12 cellular contexts compared by ENCODE assay signal in genomic region chr9:37859043-37859442, GRCh38. TPM values are rescaled to one million over a fixed set of nuclear protein-coding genes. Genes with fewer than 3 reads are reported as not detected.
DNase-seq lines count a peak whose midpoint lies in the region; ATAC-seq and TF ChIP-seq lines count a peak whose summit lies in the region.
"Had no signal": no experiment of that assay in that cellular context is flagged by ENCODE, and none has a peak within 500 bp of the region (broad histone marks: within the 10 kb centered on the region; RNA-seq: fewer than 3 reads in every experiment).

No MANE protein-coding gene starts in this region.

- ATAC-seq in heart left ventricle = no peak
- no peak for ATAC-seq in PC-3
- ATAC-seq in GM18909 (IDR thresholded peaks at IDR 0.05; ENCODE audit: poor library complexity, unreplicated experiment) = no peak
- no peak for ATAC-seq in activated T-cell treated with anti-CD3 and anti-CD28 coated beads, Interleukin-2, amount 50 U/mL, for 72 hours (replicated peaks in 1 of 2)
- no peak for ATAC-seq in HG02798 (IDR thresholded peaks at IDR 0.05; ENCODE audit: poor library complexity, unreplicated experiment)

- no peaks in the 10 kb centered on the region for H3K79me2 ChIP-seq in PC-3 (ENCODE audit: low read length)

- H3K4me3 Mint-ChIP-seq in activated T-cell treated with anti-CD3 and anti-CD28 coated beads, Interleukin-2, amount 50 U/mL, for 72 hours = no peak overlapping the region

- no peak overlapping the region for H3K4me3 ChIP-seq in left ventricle myocardium inferior
- H3K4me3 ChIP-seq in heart left ventricle = no peak overlapping the region
- H3K4me3 ChIP-seq in PC-3 (ENCODE audit: low read length) = no peak overlapping the region
- H3K4me3 ChIP-seq: adrenal gland, thoracic aorta had no signal

- intact Hi-C loops in left ventricle myocardium inferior (cut with micrococcal nuclease) (no loop called here), heart left ventricle (cut with DNase I) (no loop called here), PC-3 (cut with micrococcal nuclease) (no loop called here)

- TF ChIP-seq POLR2A in heart left ventricle (IDR thresholded peaks at IDR 0.05) = no peak
- no peak for TF ChIP-seq POLR2A in erythroblast (IDR thresholded peaks at IDR 0.05; ENCODE audit: low read length)

- CTCF ChIA-PET in PC-3 (lab: Charles Lee) = no interaction called here

- POLR2A ChIA-PET in PC-3 (lab: Charles Lee; ENCODE audit: unreplicated experiment) = no interaction called here

- no peak for DNase-seq in left ventricle myocardium inferior
- no peak for DNase-seq in heart left ventricle
- peak; percentile 7 for DNase-seq in PC-3
- peak; percentile 10 to 31 for DNase-seq in erythroblast (lab: John Stamatoyannopoulos, UW)
- DNase-seq in putamen (ENCODE audit: low spot score) = no peak
- no peak for DNase-seq in activated T-cell treated with anti-CD3 and anti-CD28 coated beads, Interleukin-2, amount 50 U/mL, for 72 hours
- DNase-seq: adrenal gland, C1 segment of cervical spinal cord, NCI-H446 had no signal

- no peaks in the 10 kb centered on the region for H3K4me1 Mint-ChIP-seq in activated T-cell treated with anti-CD3 and anti-CD28 coated beads, Interleukin-2, amount 50 U/mL, for 72 hours (ENCODE audit: low read depth)

- H3K9me2 ChIP-seq in PC-3 (replicated peaks; ENCODE audit: low read length) = no peaks in the 10 kb centered on the region

- H3K9me3 ChIP-seq in left ventricle myocardium inferior (replicated peaks) (no peaks in the 10 kb centered on the region), heart left ventricle (no peaks in the 10 kb centered on the region), PC-3 (ENCODE audit: low read length) (no peaks in the 10 kb centered on the region)
- H3K9me3 ChIP-seq: adrenal gland, thoracic aorta had no signal

- H3K27ac ChIP-seq in left ventricle myocardium inferior (replicated peaks) (no peak overlapping the region), heart left ventricle (no peak overlapping the region), PC-3 (ENCODE audit: low read length) (no peak overlapping the region)
- H3K27ac ChIP-seq: adrenal gland, thoracic aorta had no signal

- WGBS in heart left ventricle, 4 donors = 88 to 100% (median 94%) methylated on average over 1 of the region's 1 CpG

- peaks cover 70% of the 10 kb centered on the region for H3K36me3 ChIP-seq in left ventricle myocardium inferior
- H3K36me3 ChIP-seq in heart left ventricle = peaks cover 0 to 89% (median 63%) of the 10 kb centered on the region in 9 donors
- H3K36me3 ChIP-seq in PC-3 (ENCODE audit: low read depth, low read length) = peaks cover 4% of the 10 kb centered on the region

- no peaks in the 10 kb centered on the region for H3K4me1 ChIP-seq in left ventricle myocardium inferior
- H3K4me1 ChIP-seq in heart left ventricle = no peaks in the 10 kb centered on the region
- H3K4me1 ChIP-seq in PC-3 (ENCODE audit: insufficient read depth, low read length) = no peaks in the 10 kb centered on the region
- H3K4me1 ChIP-seq: adrenal gland had no signal

- H3K4me2 ChIP-seq in PC-3 (ENCODE audit: low read length) = no peak overlapping the region

- peak; percentile 14 for TF ChIP-seq CTCF in left ventricle myocardium inferior (IDR thresholded peaks at IDR 0.05; ENCODE audit: borderline replicate concordance)
- TF ChIP-seq CTCF in heart left ventricle (IDR thresholded peaks at IDR 0.05) = peak in 1 of 12 donors; percentile 7
- peak; percentile 45; the same call in 1 of the 2 replicates for TF ChIP-seq CTCF in PC-3 (conservative IDR thresholded peaks at IDR 0.05; ENCODE audit: low read depth, low read length)

- no peak overlapping the region for H3K9ac ChIP-seq in PC-3 (ENCODE audit: low read length)

- H2AFZ ChIP-seq in PC-3 (ENCODE audit: low read length) = no peak overlapping the region

- no peaks in the 10 kb centered on the region for H4K20me1 ChIP-seq in PC-3 (ENCODE audit: low read length)

- no peaks in the 10 kb centered on the region for H3K27me3 Mint-ChIP-seq in activated T-cell treated with anti-CD3 and anti-CD28 coated beads, Interleukin-2, amount 50 U/mL, for 72 hours (ENCODE audit: low read depth)

- peaks cover 0 to 4% of the 10 kb centered on the region in 2 donors for H3K36me3 Mint-ChIP-seq in activated T-cell treated with anti-CD3 and anti-CD28 coated beads, Interleukin-2, amount 50 U/mL, for 72 hours (ENCODE audit: insufficient read depth in 2 of 2)

- BruUV-seq in PC-3 (replicated peaks; lab: Mats Ljungman, UMichigan) = no TSS peak

- H3K27ac Mint-ChIP-seq in activated T-cell treated with anti-CD3 and anti-CD28 coated beads, Interleukin-2, amount 50 U/mL, for 72 hours = no peak overlapping the region

- H3K27me3 ChIP-seq in left ventricle myocardium inferior (ENCODE audit: low read depth) = no peaks in the 10 kb centered on the region
- H3K27me3 ChIP-seq in heart left ventricle = no peaks in the 10 kb centered on the region
- no peaks in the 10 kb centered on the region for H3K27me3 ChIP-seq in PC-3 (ENCODE audit: low read length)
- H3K27me3 ChIP-seq: adrenal gland had no signal

- H3K9me3 Mint-ChIP-seq in activated T-cell treated with anti-CD3 and anti-CD28 coated beads, Interleukin-2, amount 50 U/mL, for 72 hours = no peaks in the 10 kb centered on the region

- no peaks in the 10 kb centered on the region for H3F3A ChIP-seq in PC-3 (ENCODE audit: low read length, unreplicated experiment)

RNA-seq across cellular contexts. Expression of gene SLC25A51, which starts 44.9 kb away (rescaled TPM):
- 21.4 TPM for total RNA-seq in left ventricle myocardium inferior
- total RNA-seq in heart left ventricle = 10 to 100 TPM; 18.9 to 27.6 (median 22.9) TPM
- 10 to 100 TPM in 1 of 2 donors, 1 to 10 TPM in 1; 8.6 to 16.1 TPM for polyA plus RNA-seq in heart left ventricle
- total RNA-seq in PC-3 (2014; rRNA removed) = 24.1 and 30.6 TPM in 2 replicates
- total RNA-seq in activated T-cell treated with anti-CD3 and anti-CD28 coated beads, Interleukin-2, amount 50 U/mL, for 72 hours = 10 to 100 TPM; 30.3 to 32.4 TPM

RNA-seq across cellular contexts. Expression of gene DCAF10, which starts 58.4 kb away (rescaled TPM):
- total RNA-seq in left ventricle myocardium inferior (20.8 TPM), heart left ventricle (10 to 100 TPM; 13.3 to 24.3 (median 20.1) TPM), PC-3 (2014; rRNA removed) (10.5 and 11.8 TPM in 2 replicates)
- polyA plus RNA-seq in heart left ventricle = 10 to 100 TPM in 1 of 2 donors, 1 to 10 TPM in 1; 5.0 to 15.5 TPM
- total RNA-seq in activated T-cell treated with anti-CD3 and anti-CD28 coated beads, Interleukin-2, amount 50 U/mL, for 72 hours = 10 to 100 TPM; 27.2 to 27.6 TPM

Comparison
In these comparisons a context has a peak if more than half of its experiments do, and no peak if none do; other contexts are left out.
1. DNase-seq: peak in PC-3 (single experiment) and erythroblast (2 of 2); none in left ventricle myocardium inferior (single experiment), heart left ventricle (0 of 5), putamen (single experiment) and activated T-cell treated with anti-CD3 and anti-CD28 coated beads, Interleukin-2, amount 50 U/mL, for 72 hours (0 of 2).